In the genomic region with DNA sequence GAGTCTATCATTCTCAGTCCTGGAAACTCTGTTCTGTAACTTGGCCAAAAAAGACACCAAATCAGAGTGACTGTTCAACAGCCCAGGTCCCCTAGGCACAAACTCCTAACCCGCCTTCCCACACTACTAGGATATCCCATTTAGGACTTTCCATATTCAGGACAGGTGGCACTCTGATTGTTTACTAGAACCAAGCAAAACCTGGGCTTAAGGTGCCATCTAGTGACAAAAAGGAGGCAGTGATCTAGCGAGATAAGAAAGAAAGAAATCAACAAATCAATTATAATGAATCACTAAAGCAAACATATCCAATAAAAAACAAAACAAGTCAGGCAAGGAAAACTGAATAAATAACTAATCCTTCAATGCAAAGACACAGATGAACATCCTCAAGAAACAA, we compare ENCODE assay signal across 8 cellular contexts.
DNase-seq lines count a peak whose midpoint lies in the region; ATAC-seq and TF ChIP-seq lines count a peak whose summit lies in the region.

No MANE protein-coding gene starts in this region.

- no peaks in the 10 kb centered on the region for H3K4me1 ChIP-seq in RWPE2 (ENCODE audit: insufficient read depth, poor library complexity, severe bottlenecking)

- H3K4me3 ChIP-seq in RWPE2 (ENCODE audit: severe bottlenecking) = no peak overlapping the region

- peaks cover 4% of the 10 kb centered on the region for H3K27me3 ChIP-seq in RWPE2 (ENCODE audit: insufficient read depth, poor library complexity, severe bottlenecking)

- no peaks in the 10 kb centered on the region for H3K36me3 ChIP-seq in RWPE2 (ENCODE audit: low read depth)

- no peak overlapping the region for H3K27ac Mint-ChIP-seq in glutamatergic neuron (ENCODE audit: unreplicated experiment)

- peaks cover 2% of the 10 kb centered on the region for H3K9me3 ChIP-seq in RWPE2 (ENCODE audit: severe bottlenecking)

- H3K4me3 Mint-ChIP-seq in glutamatergic neuron (ENCODE audit: unreplicated experiment) = no peak overlapping the region

- ATAC-seq in RWPE2 (ENCODE audit: low read depth) = peak; percentile 54
- no peak for ATAC-seq in GM21529 (IDR thresholded peaks at IDR 0.05; ENCODE audit: unreplicated experiment)
- ATAC-seq in HG03571 (IDR thresholded peaks at IDR 0.05; ENCODE audit: unreplicated experiment) = no peak
- ATAC-seq in HG02623 (IDR thresholded peaks at IDR 0.05; ENCODE audit: unreplicated experiment) = no peak

- peaks cover 5% of the 10 kb centered on the region for H3K9me3 Mint-ChIP-seq in glutamatergic neuron (ENCODE audit: unreplicated experiment)

- H3K27me3 Mint-ChIP-seq in glutamatergic neuron (ENCODE audit: unreplicated experiment) = peaks cover 3% of the 10 kb centered on the region

- H3K27ac ChIP-seq in RWPE2 (ENCODE audit: poor library complexity, severe bottlenecking) = no peak overlapping the region

- DNase-seq in AG20443 (ENCODE audit: low spot score) = peak; percentile 10
- DNase-seq in HCEC 1CT = peak; percentile 36
- no peak for DNase-seq in RWPE2 (ENCODE audit: low spot score)
- no peak for DNase-seq in glutamatergic neuron
- DNase-seq in inferior parietal cortex (ENCODE audit: extremely low spot score) = no peak

- peak; percentile 74 for TF ChIP-seq CTCF in RWPE2 (IDR thresholded peaks at IDR 0.05; ENCODE audit: poor library complexity, severe bottlenecking)
- TF ChIP-seq CTCF in glutamatergic neuron (IDR thresholded peaks at IDR 0.05; ENCODE audit: partially characterized antibody, unreplicated experiment) = peak; percentile 34

- H3K4me1 Mint-ChIP-seq in glutamatergic neuron (ENCODE audit: low read depth, unreplicated experiment) = no peaks in the 10 kb centered on the region

- H3K36me3 Mint-ChIP-seq in glutamatergic neuron (ENCODE audit: unreplicated experiment) = peaks cover 10% of the 10 kb centered on the region

Comparison
In these comparisons a context has a peak if more than half of its experiments do, and no peak if none do; other contexts are left out.
1. DNase-seq: peak in AG20443 (single experiment) and HCEC 1CT (single experiment); none in RWPE2 (single experiment), glutamatergic neuron (single experiment) and inferior parietal cortex (single experiment).